In genomic region chr9:35079426-35080341, GRCh38 we compare ENCODE assay signal across 1 cellular context.
A peak's percentile ranks its signal among the peaks of the same experiment; 100 is the strongest.
TF ChIP-seq lines count a peak whose summit lies in the region.

Gene FANCG, minus strand, starts transcription at chr9:35079942. Its CDS starts 418 bp downstream, at chr9:35079524.

TF ChIP-seq in HepG2, 621 proteins besides CTCF, POLR2A, EP300 and RAD21 (continued from another document and continues in another):
- TF ChIP-seq SMAD3 (CRISPR knock-in tag; IDR thresholded peaks at IDR 0.05) (peak; percentile 86; the same call in 1 of the 2 replicates), ZNF142 (CRISPR knock-in tag; IDR thresholded peaks at IDR 0.05) (0 out of 2 replicates have a peak, but pooled peaks have one; percentile 56), ZNF337 (CRISPR knock-in tag; IDR thresholded peaks at IDR 0.05; ENCODE audit: borderline replicate concordance, low read depth) (no peak), ZNF576 (CRISPR knock-in tag; IDR thresholded peaks at IDR 0.05) (no peak), ZBTB42 (CRISPR knock-in tag; IDR thresholded peaks at IDR 0.05) (no peak; the same call in 1 of the 2 replicates), PLSCR1 (CRISPR knock-in tag; IDR thresholded peaks at IDR 0.05; ENCODE audit: borderline replicate concordance) (no peak), TAF1 (CRISPR knock-in tag; IDR thresholded peaks at IDR 0.05) (peak; percentile 63), BCL6 (CRISPR knock-in tag; IDR thresholded peaks at IDR 0.05) (peak; percentile 26; the same call in 1 of the 2 replicates), STAT5B (CRISPR knock-in tag; IDR thresholded peaks at IDR 0.05) (peak; percentile 59; the same call in 1 of the 2 replicates), MATR3 (CRISPR knock-in tag; IDR thresholded peaks at IDR 0.05) (no peak), ZFAT (CRISPR knock-in tag; conservative IDR thresholded peaks at IDR 0.05) (no peak), YEATS2 (CRISPR knock-in tag; IDR thresholded peaks at IDR 0.05; ENCODE audit: borderline replicate concordance) (peak; percentile 63; the same call in 1 of the 2 replicates), SMAD9 (CRISPR knock-in tag; IDR thresholded peaks at IDR 0.05) (no peak), ZZZ3 (CRISPR knock-in tag; IDR thresholded peaks at IDR 0.05; ENCODE audit: borderline replicate concordance) (no peak), NAIF1 (CRISPR knock-in tag; IDR thresholded peaks at IDR 0.05; ENCODE audit: borderline replicate concordance) (no peak), WIZ (CRISPR knock-in tag; IDR thresholded peaks at IDR 0.05) (no peak), CEBPB (IDR thresholded peaks at IDR 0.05; ENCODE audit: borderline replicate concordance, low read depth, low read length) (no peak), ZNF556 (CRISPR knock-in tag; IDR thresholded peaks at IDR 0.05; ENCODE audit: borderline replicate concordance) (peak; percentile 62; the same call in 1 of the 2 replicates), ZNF232 (CRISPR knock-in tag; IDR thresholded peaks at IDR 0.05; ENCODE audit: borderline replicate concordance) (0 out of 2 replicates have a peak, but pooled peaks have one; percentile 33), NR2F6 (IDR thresholded peaks at IDR 0.05) (no peak), NR2F6 (CRISPR knock-in tag; IDR thresholded peaks at IDR 0.05) (0 out of 2 replicates have a peak, but pooled peaks have one; percentile 14), ZHX2 (IDR thresholded peaks at IDR 0.05; ENCODE audit: low read depth) (no peak), ZHX2 (CRISPR knock-in tag; IDR thresholded peaks at IDR 0.05; ENCODE audit: borderline replicate concordance) (no peak; the same call in 1 of the 2 replicates), NR0B2 (CRISPR knock-in tag; IDR thresholded peaks at IDR 0.05) (peak; percentile 86), SKIL (CRISPR knock-in tag; IDR thresholded peaks at IDR 0.05; ENCODE audit: borderline replicate concordance) (no peak), HIC2 (CRISPR knock-in tag; IDR thresholded peaks at IDR 0.05; ENCODE audit: low read depth) (0 out of 2 replicates have a peak, but pooled peaks have one; percentile 46), HDAC2 (CRISPR knock-in tag; IDR thresholded peaks at IDR 0.05) (peak; percentile 73), ZBTB2 (CRISPR knock-in tag; IDR thresholded peaks at IDR 0.05; ENCODE audit: low read depth) (peak; percentile 86), ZSCAN9 (CRISPR knock-in tag; IDR thresholded peaks at IDR 0.05; ENCODE audit: borderline replicate concordance) (no peak), ZNF615 (CRISPR knock-in tag; IDR thresholded peaks at IDR 0.05; ENCODE audit: borderline replicate concordance) (no peak), HNRNPL (IDR thresholded peaks at IDR 0.05; ENCODE audit: low read depth, low read length) (no peak), GTF2F1 (IDR thresholded peaks at IDR 0.05; ENCODE audit: low read length) (no peak), SSRP1 (CRISPR knock-in tag; IDR thresholded peaks at IDR 0.05) (no peak), ISX (CRISPR knock-in tag; conservative IDR thresholded peaks at IDR 0.05) (no peak), ELF4 (CRISPR knock-in tag; IDR thresholded peaks at IDR 0.05; ENCODE audit: borderline replicate concordance) (peak; percentile 43; the same call in 1 of the 2 replicates), ZFP37 (CRISPR knock-in tag; IDR thresholded peaks at IDR 0.05; ENCODE audit: borderline replicate concordance) (no peak), ZNF350 (CRISPR knock-in tag; IDR thresholded peaks at IDR 0.05; ENCODE audit: borderline replicate concordance, low read depth) (peak; percentile 90), ZNF550 (CRISPR knock-in tag; IDR thresholded peaks at IDR 0.05; ENCODE audit: borderline replicate concordance) (no peak), MAFF (IDR thresholded peaks at IDR 0.05; ENCODE audit: low read depth, low read length) (no peak), KLF16 (CRISPR knock-in tag; IDR thresholded peaks at IDR 0.05) (peak in 1 of 2 experiments; percentile 85; a peak in 1 of 4 replicates), FOXK1 (CRISPR knock-in tag; IDR thresholded peaks at IDR 0.05; ENCODE audit: borderline replicate concordance, low read depth) (no peak), ZBTB46 (CRISPR knock-in tag; IDR thresholded peaks at IDR 0.05; ENCODE audit: borderline replicate concordance) (no peak)
